In the genomic region with DNA sequence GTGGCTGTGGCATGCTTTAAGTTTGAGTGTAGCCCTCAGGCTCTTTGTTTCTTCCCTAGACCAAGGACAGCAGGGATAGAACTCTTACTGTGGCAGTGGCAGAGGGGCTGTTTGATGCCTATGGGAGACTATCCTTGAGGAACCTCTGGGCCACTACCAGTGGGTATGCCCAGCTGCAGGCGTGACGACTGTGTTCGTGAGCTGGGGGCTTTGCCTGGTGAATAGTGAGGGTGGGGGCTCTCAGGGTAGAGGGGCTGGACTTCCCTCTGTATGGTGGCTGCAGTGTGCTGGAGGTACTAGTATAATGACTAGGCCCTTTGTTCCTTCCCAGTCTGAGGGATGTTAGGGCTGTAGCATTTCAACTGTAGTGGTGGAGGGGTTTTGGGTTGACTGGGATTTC, we compare ENCODE assay signal across 35 cellular contexts.
DNase-seq lines count a peak whose midpoint lies in the region; ATAC-seq, FAIRE-seq and TF ChIP-seq lines count a peak whose summit lies in the region.
"Had no signal": no experiment of that assay in that cellular context is flagged by ENCODE, and none has a peak within 500 bp of the region (broad histone marks: within the 10 kb centered on the region; RNA-seq: fewer than 3 reads in every experiment).

No MANE protein-coding gene starts in this region.

- H3K79me1 ChIP-seq in H1 (ENCODE audit: low read depth, low read length) = no peaks in the 10 kb centered on the region

- 0 out of 2 replicates have a peak overlapping the region, but pooled peaks have one; percentile 10 for H2AFZ ChIP-seq in H1 (ENCODE audit: low read length)

- no peak overlapping the region for H3K4me3 Mint-ChIP-seq in stimulated activated effector memory CD8-positive, alpha-beta T cell treated with anti-CD3 and anti-CD28 coated beads, Interleukin-12 subunit alpha, Interleukin-12 subunit beta, amount 100 ng/mL, for 72 hours
- H3K4me3 Mint-ChIP-seq: B cell; CD14-positive monocyte; CD4-positive, alpha-beta memory T cell; CD4-positive, alpha-beta T cell; CD4-positive, CD25-positive, alpha-beta regulatory T cell; CD8-positive, alpha-beta memory T cell; CD8-positive, alpha-beta T cell had no signal

- H3K79me2 ChIP-seq in H1 (ENCODE audit: control insufficient read depth in 1 of 2, insufficient read depth in 2 of 2, low read length in 2 of 2) = no peaks in the 10 kb centered on the region

- H3K56ac ChIP-seq in H1 (replicated peaks; ENCODE audit: insufficient read length, low read depth, low read length) = no peak overlapping the region

- no peak overlapping the region for H3K4me2 ChIP-seq in H1 (ENCODE audit: insufficient read depth in 1 of 2, low read depth in 2 of 2, low read length in 2 of 2)
- H3K4me2 ChIP-seq: A549; BLaER1; BLaER1 treated with 17β-estradiol and CSF1 and Interleukin-3, amounts not matched to agents 10 nM and 100 nM had no signal

- DNase-seq in H1 (ENCODE audit: low read depth in 1 of 2, low spot score in 2 of 2) = no peak
- DNase-seq in stimulated activated effector memory CD8-positive, alpha-beta T cell treated with anti-CD3 and anti-CD28 coated beads, Interleukin-12 subunit alpha, Interleukin-12 subunit beta, amount 100 ng/mL, for 72 hours (ENCODE audit: low spot score in 2 of 2) = no peak
- no peak for DNase-seq in upper lobe of right lung
- DNase-seq in tibial nerve (ENCODE audit: low spot score in 2 of 2) = no peak
- no peak for DNase-seq in NCI-H2081 treated with DMSO at 0.1 percent for 48 hours (lab: John Stamatoyannopoulos, UW)
- DNase-seq: 8988T; ACHN; AML-193; BE2C; C1 segment of cervical spinal cord; Caco-2; Calu3; CD4-positive, alpha-beta memory T cell; CD4-positive, alpha-beta T cell; CD4-positive, CD25-positive, alpha-beta regulatory T cell; CD8-positive, alpha-beta memory T cell; CD8-positive, alpha-beta T cell; COR-L47; DMS 273 treated with DMSO at 0.1 percent for 48 hours; DMS153; DMS53; DMS79; DMS79 treated with DMSO at 0.1 percent for 48 hours; DND-41; EL had no signal

- H2BK20ac ChIP-seq in H1 (ENCODE audit: low read length) = no peak overlapping the region

- no peaks in the 10 kb centered on the region for H3K23me2 ChIP-seq in H1 (ENCODE audit: low read depth, low read length)

- no peak overlapping the region for H2BK120ac ChIP-seq in H1 (replicated peaks; ENCODE audit: low read depth, low read length)

- CTCF ChIA-PET in H1 (lab: Charles Lee; ENCODE audit: partially characterized antibody) = no interaction called here

- H3K23ac ChIP-seq in H1 (ENCODE audit: insufficient read length) = no peak overlapping the region

- no peak overlapping the region for H3K27ac Mint-ChIP-seq in stimulated activated effector memory CD8-positive, alpha-beta T cell treated with anti-CD3 and anti-CD28 coated beads, Interleukin-12 subunit alpha, Interleukin-12 subunit beta, amount 100 ng/mL, for 72 hours
- H3K27ac Mint-ChIP-seq: B cell; CD14-positive monocyte; CD4-positive, alpha-beta T cell; CD4-positive, CD25-positive, alpha-beta regulatory T cell; CD8-positive, alpha-beta memory T cell; CD8-positive, alpha-beta T cell had no signal

- H3K9me3 ChIP-seq in H1 (ENCODE audit: insufficient read depth in 2 of 2, low read depth in 1 of 2, low read length in 1 of 2) (no peaks in the 10 kb centered on the region), upper lobe of right lung (no peaks in the 10 kb centered on the region), tibial nerve (peaks cover 0 to 11% (median 1%) of the 10 kb centered on the region in 4 donors)
- H3K9me3 ChIP-seq: A549; BE2C; BLaER1; BLaER1 treated with 17β-estradiol and CSF1 and Interleukin-3, amounts not matched to agents 10 nM and 100 nM; Caco-2 had no signal

- ATAC-seq in stimulated activated effector memory CD8-positive, alpha-beta T cell treated with anti-CD3 and anti-CD28 coated beads, Interleukin-12 subunit alpha, Interleukin-12 subunit beta, amount 100 ng/mL, for 72 hours = peak; percentile 31
- ATAC-seq in upper lobe of right lung (peak; percentile 29), GM21381 (IDR thresholded peaks at IDR 0.05; ENCODE audit: unreplicated experiment) (no peak)
- ATAC-seq: A549; CD8-positive, alpha-beta T cell had no signal

- H3K14ac ChIP-seq in H1 (ENCODE audit: insufficient read length) = no peak overlapping the region

- H4K20me1 ChIP-seq in H1 (replicated peaks in 1 of 2; ENCODE audit: control insufficient read depth in 1 of 2, insufficient read depth in 2 of 2, low read length in 2 of 2) = no peaks in the 10 kb centered on the region
- H4K20me1 ChIP-seq: BLaER1; BLaER1 treated with 17β-estradiol and CSF1 and Interleukin-3, amounts not matched to agents 10 nM and 100 nM had no signal

- no peak for TF ChIP-seq CTCF in H1 (IDR thresholded peaks at IDR 0.05; ENCODE audit: control extremely low read depth in 1 of 3, insufficient read depth in 1 of 3, low read depth in 1 of 3, low read length in 3 of 3)
- no peak for TF ChIP-seq CTCF in upper lobe of right lung (IDR thresholded peaks at IDR 0.05)
- TF ChIP-seq CTCF in tibial nerve (IDR thresholded peaks at IDR 0.05) = no peak

- FAIRE-seq in H1 (lab: Jason Lieb, UNC) = no peak
- FAIRE-seq: A204.1, A549, D721Med had no signal

- TF ChIP-seq POLR2A in H1 (IDR thresholded peaks at IDR 0.05; ENCODE audit: control extremely low read depth in 1 of 2, low read depth in 2 of 2, low read length in 2 of 2) = no peak
- no peak for TF ChIP-seq POLR2A in tibial nerve (IDR thresholded peaks at IDR 0.05)

- no peaks in the 10 kb centered on the region for H3K4me1 Mint-ChIP-seq in stimulated activated effector memory CD8-positive, alpha-beta T cell treated with anti-CD3 and anti-CD28 coated beads, Interleukin-12 subunit alpha, Interleukin-12 subunit beta, amount 100 ng/mL, for 72 hours
- H3K4me1 Mint-ChIP-seq: B cell; CD14-positive monocyte; CD4-positive, alpha-beta memory T cell; CD4-positive, CD25-positive, alpha-beta regulatory T cell; CD8-positive, alpha-beta memory T cell had no signal

- intact Hi-C loops in upper lobe of right lung (cut with DNase I) = no loop called here

- no peaks in the 10 kb centered on the region for H3K36me3 Mint-ChIP-seq in stimulated activated effector memory CD8-positive, alpha-beta T cell treated with anti-CD3 and anti-CD28 coated beads, Interleukin-12 subunit alpha, Interleukin-12 subunit beta, amount 100 ng/mL, for 72 hours
- H3K36me3 Mint-ChIP-seq: CD14-positive monocyte; CD4-positive, alpha-beta memory T cell; CD4-positive, CD25-positive, alpha-beta regulatory T cell; CD8-positive, alpha-beta memory T cell; CD8-positive, alpha-beta T cell had no signal

- no peak overlapping the region for H4K5ac ChIP-seq in H1 (ENCODE audit: insufficient read length, low read depth, low read length)

- POLR2A ChIA-PET in H1 (lab: Charles Lee; ENCODE audit: partially characterized antibody) = no interaction called here

- H3K4me1 ChIP-seq in H1 (replicated peaks in 1 of 4; ENCODE audit: control insufficient read depth in 3 of 4, insufficient read depth in 4 of 4, low read length in 3 of 4) = no peaks in the 10 kb centered on the region
- no peaks in the 10 kb centered on the region for H3K4me1 ChIP-seq in upper lobe of right lung
- no peaks in the 10 kb centered on the region for H3K4me1 ChIP-seq in tibial nerve
- H3K4me1 ChIP-seq: A549; BE2C; BLaER1; BLaER1 treated with 17β-estradiol and CSF1 and Interleukin-3, amounts not matched to agents 10 nM and 100 nM; Caco-2 had no signal

- H3K27me3 ChIP-seq in H1 (replicated peaks in 1 of 4; ENCODE audit: control insufficient read depth in 3 of 4, extremely low read depth in 1 of 4, insufficient read depth in 3 of 4, low read length in 3 of 4) = no peaks in the 10 kb centered on the region
- no peaks in the 10 kb centered on the region for H3K27me3 ChIP-seq in upper lobe of right lung
- H3K27me3 ChIP-seq in tibial nerve = no peaks in the 10 kb centered on the region
- H3K27me3 ChIP-seq: BE2C; BLaER1; BLaER1 treated with 17β-estradiol and CSF1 and Interleukin-3, amounts not matched to agents 10 nM and 100 nM had no signal

- H3K4me3 ChIP-seq in H1 (ENCODE audit: extremely low read depth in 1 of 4, insufficient read depth in 2 of 4, low read depth in 3 of 4, low read length in 4 of 4) (no peak overlapping the region), upper lobe of right lung (no peak overlapping the region), tibial nerve (no peak overlapping the region)
- H3K4me3 ChIP-seq: A549; BLaER1; BLaER1 treated with 17β-estradiol and CSF1 and Interleukin-3, amounts not matched to agents 10 nM and 100 nM had no signal

- H3K4ac ChIP-seq in H1 (replicated peaks; ENCODE audit: insufficient read length, low read depth, low read length) = no peak overlapping the region

- no peak for TF ChIP-seq RAD21 in H1 (IDR thresholded peaks at IDR 0.05 in 1 of 2, conservative IDR thresholded peaks at IDR 0.05 in 1 of 2; ENCODE audit: low read depth in 2 of 2, low read length in 2 of 2)

- H3K36me3 ChIP-seq in H1 (ENCODE audit: control insufficient read depth in 2 of 4, insufficient read depth in 4 of 4, low read length in 3 of 4) (no peaks in the 10 kb centered on the region), upper lobe of right lung (no peaks in the 10 kb centered on the region), tibial nerve (no peaks in the 10 kb centered on the region)
- H3K36me3 ChIP-seq: BE2C; BLaER1; BLaER1 treated with 17β-estradiol and CSF1 and Interleukin-3, amounts not matched to agents 10 nM and 100 nM had no signal

- H3K9me3 Mint-ChIP-seq in stimulated activated effector memory CD8-positive, alpha-beta T cell treated with anti-CD3 and anti-CD28 coated beads, Interleukin-12 subunit alpha, Interleukin-12 subunit beta, amount 100 ng/mL, for 72 hours = peaks cover 19% of the 10 kb centered on the region

- WGBS in H1 (ENCODE audit: extremely low coverage in 1 of 2, insufficient coverage in 1 of 2, insufficient read length in 1 of 2, insufficient replicate concordance in 2 of 2, low coverage in 1 of 2, low lambda C conversion rate in 2 of 2, missing lambda C conversion rate in 1 of 2), 2 experiments = 100% methylated on average over 3 of the region's 3 CpGs; no CpG with 5 or more reads in 1 of the 2 experiments
- 81 to 96% methylated on average over 3 of the region's 3 CpGs for WGBS in tibial nerve, 2 donors

- H4K91ac ChIP-seq in H1 (replicated peaks; ENCODE audit: insufficient read length, low read length) = no peak overlapping the region

- no peak overlapping the region for H3K9ac ChIP-seq in H1 (replicated peaks in 1 of 4; ENCODE audit: extremely low read depth in 1 of 4, low read depth in 3 of 4, low read length in 3 of 4)
- H3K9ac ChIP-seq: BLaER1; BLaER1 treated with 17β-estradiol and CSF1 and Interleukin-3, amounts not matched to agents 10 nM and 100 nM had no signal

- H3K27ac ChIP-seq in H1 (ENCODE audit: low read depth, low read length) = no peak overlapping the region
- no peak overlapping the region for H3K27ac ChIP-seq in upper lobe of right lung
- H3K27ac ChIP-seq in tibial nerve = no peak overlapping the region
- H3K27ac ChIP-seq: 22Rv1; A549; BLaER1; BLaER1 treated with 17β-estradiol and CSF1 and Interleukin-3, amounts not matched to agents 10 nM and 100 nM; C4-2B had no signal

- H2BK15ac ChIP-seq in H1 (ENCODE audit: low read length) = no peak overlapping the region

- H4K8ac ChIP-seq in H1 (ENCODE audit: extremely low read depth, insufficient read depth, low read length) = no peak overlapping the region

- H2AK5ac ChIP-seq in H1 (ENCODE audit: low read depth, low read length) = no peak overlapping the region

- no peak overlapping the region for H3K18ac ChIP-seq in H1 (ENCODE audit: extremely low read depth, low read length)

- no peak overlapping the region for H2BK12ac ChIP-seq in H1 (ENCODE audit: low read depth, low read length)

- TF ChIP-seq EP300 in H1 (IDR thresholded peaks at IDR 0.05; ENCODE audit: borderline replicate concordance in 1 of 2, low read depth in 2 of 2, low read length in 2 of 2) = no peak
- TF ChIP-seq EP300 in tibial nerve (IDR thresholded peaks at IDR 0.05) = no peak

- H2BK5ac ChIP-seq in H1 (ENCODE audit: low read depth, low read length) = no peak overlapping the region
